In genomic region chr7:151768805-151769188, GRCh38 we compare ENCODE assay signal across 16 cellular contexts.
DNase-seq lines count a peak whose midpoint lies in the region; ATAC-seq and TF ChIP-seq lines count a peak whose summit lies in the region.
"Had no signal": no experiment of that assay in that cellular context is flagged by ENCODE, and none has a peak within 500 bp of the region (broad histone marks: within the 10 kb centered on the region; RNA-seq: fewer than 3 reads in every experiment).

No MANE protein-coding gene starts in this region.

- no peaks in the 10 kb centered on the region for H3K9me3 Mint-ChIP-seq in CD8-positive, alpha-beta memory T cell
- no peaks in the 10 kb centered on the region for H3K9me3 Mint-ChIP-seq in memory B cell

- ATAC-seq in memory B cell (ENCODE audit: low read depth), result no peak
- ATAC-seq in HG02840 (IDR thresholded peaks at IDR 0.05; ENCODE audit: low FRiP score, unreplicated experiment), result no peak
- ATAC-seq: right cardiac atrium had no signal

- H3K9me3 ChIP-seq in BLaER1 treated with 17β-estradiol and CSF1 and Interleukin-3, amounts not matched to agents 10 nM and 100 nM (replicated peaks in 1 of 11), result peaks cover 14 to 32% (median 23%) of the 10 kb centered on the region in 11 experiments
- H3K9me3 ChIP-seq in CD8-positive, alpha-beta memory T cell (ENCODE audit: low read length), result no peaks in the 10 kb centered on the region
- H3K9me3 ChIP-seq: uterus had no signal

- peaks cover 0 to 18% (median 10%) of the 10 kb centered on the region in 11 experiments; a peak in 10 of 22 replicates for H3K36me3 ChIP-seq in BLaER1 treated with 17β-estradiol and CSF1 and Interleukin-3, amounts not matched to agents 10 nM and 100 nM
- no peaks in the 10 kb centered on the region for H3K36me3 ChIP-seq in CD8-positive, alpha-beta memory T cell (ENCODE audit: insufficient read depth, low read length)
- H3K36me3 ChIP-seq: uterus had no signal

- peaks cover 29 to 41% (median 36%) of the 10 kb centered on the region in 10 experiments for H3K4me1 ChIP-seq in BLaER1 treated with 17β-estradiol and CSF1 and Interleukin-3, amounts not matched to agents 10 nM and 100 nM
- peaks cover 49% of the 10 kb centered on the region for H3K4me1 ChIP-seq in CD8-positive, alpha-beta memory T cell (ENCODE audit: insufficient read depth, low read length)
- H3K4me1 ChIP-seq: uterus had no signal

- peaks cover 0 to 4% (median 0%) of the 10 kb centered on the region in 11 experiments; a peak in 3 of 22 replicates for H4K20me1 ChIP-seq in BLaER1 treated with 17β-estradiol and CSF1 and Interleukin-3, amounts not matched to agents 10 nM and 100 nM

- peaks cover 42 to 66% (median 60%) of the 10 kb centered on the region in 3 donors for H3K4me1 Mint-ChIP-seq in CD8-positive, alpha-beta memory T cell
- H3K4me1 Mint-ChIP-seq in memory B cell, result peaks cover 12% of the 10 kb centered on the region

- H3K27me3 ChIP-seq in BLaER1 treated with 17β-estradiol and CSF1 and Interleukin-3, amounts not matched to agents 10 nM and 100 nM, result no peaks in the 10 kb centered on the region
- no peaks in the 10 kb centered on the region for H3K27me3 ChIP-seq in CD8-positive, alpha-beta memory T cell (ENCODE audit: insufficient read depth, low read length, poor library complexity, severe bottlenecking)
- H3K27me3 ChIP-seq: uterus had no signal

- H3K27ac ChIP-seq in BLaER1 treated with 17β-estradiol and CSF1 and Interleukin-3, amounts not matched to agents 10 nM and 100 nM, result peak overlapping the region in 7 of 11 experiments; percentile 1 to 87 (median 72); a peak in 11 of 22 replicates
- peak overlapping the region; percentile 22 for H3K27ac ChIP-seq in CD8-positive, alpha-beta memory T cell (ENCODE audit: low read depth, low read length)
- no peak overlapping the region for H3K27ac ChIP-seq in RWPE1
- H3K27ac ChIP-seq: uterus had no signal

- no peak for TF ChIP-seq CTCF in RWPE1 (conservative IDR thresholded peaks at IDR 0.05; ENCODE audit: low read depth)

- POLR2A ChIA-PET in CD8-positive, alpha-beta memory T cell (lab: Charles Lee), result no interaction called here
- POLR2A ChIA-PET in RWPE1 (lab: Yijun Ruan, JAX; ENCODE audit: low non-redundant PET), result no interaction called here

- DNase-seq in CD8-positive, alpha-beta memory T cell, result no peak
- DNase-seq in activated T-cell treated with anti-CD3 and anti-CD28 coated beads, Interleukin-2, amount 50 U/mL, for 48 hours, result peak; percentile 40 to 53
- DNase-seq in memory B cell (ENCODE audit: low spot score in 2 of 2), result no peak
- DNase-seq in germinal center (ENCODE audit: low spot score), result no peak
- no peak for DNase-seq in stimulated activated naive CD4-positive, alpha-beta T cell (lab: John Stamatoyannopoulos, UW)
- no peak for DNase-seq in RWPE1 (ENCODE audit: low spot score)
- DNase-seq: activated CD4-positive, CD25-positive, alpha-beta regulatory T cell treated with anti-CD3 and anti-CD28 coated beads, Interleukin-2, amount 50 U/mL, for 72 hours; Calu3; head of caudate nucleus; NCI-H526; right cardiac atrium; SIG-M5; T1000; uterus had no signal

- H3K27me3 Mint-ChIP-seq in CD8-positive, alpha-beta memory T cell, result no peaks in the 10 kb centered on the region
- no peaks in the 10 kb centered on the region for H3K27me3 Mint-ChIP-seq in memory B cell

- CTCF ChIA-PET in CD8-positive, alpha-beta memory T cell (lab: Charles Lee), result interaction anchor here (0.7 to 3.3 kb wide), 5 partner anchors 9 to 416 kb away, joined by 3 to 21 read pairs (median 3); no protein-coding TSS in a partner anchor
- CTCF ChIA-PET in RWPE1 (lab: Yijun Ruan, JAX), result interaction anchor here (0.6 to 1.4 kb wide), 2 partner anchors 9 to 15 kb away, joined by 4 to 7 read pairs; no protein-coding TSS in a partner anchor

- no peak overlapping the region for H3K4me3 ChIP-seq in BLaER1 treated with 17β-estradiol and CSF1 and Interleukin-3, amounts not matched to agents 10 nM and 100 nM
- H3K4me3 ChIP-seq in CD8-positive, alpha-beta memory T cell (ENCODE audit: low read length), result peak overlapping the region; percentile 32
- H3K4me3 ChIP-seq: uterus had no signal

- peak overlapping the region; percentile 86 to 98 (median 96) for H3K27ac Mint-ChIP-seq in CD8-positive, alpha-beta memory T cell
- peak overlapping the region; percentile 9 for H3K27ac Mint-ChIP-seq in memory B cell

- peak overlapping the region in 5 of 11 experiments; percentile 12 to 78 (median 67); a peak in 9 of 22 replicates for H3K9ac ChIP-seq in BLaER1 treated with 17β-estradiol and CSF1 and Interleukin-3, amounts not matched to agents 10 nM and 100 nM

- H3K4me2 ChIP-seq in BLaER1 treated with 17β-estradiol and CSF1 and Interleukin-3, amounts not matched to agents 10 nM and 100 nM, result peak overlapping the region in 10 of 11 experiments; percentile 48 to 94 (median 78); a peak in 18 of 22 replicates

- peaks cover 0 to 14% (median 9%) of the 10 kb centered on the region in 3 donors for H3K36me3 Mint-ChIP-seq in CD8-positive, alpha-beta memory T cell
- H3K36me3 Mint-ChIP-seq in memory B cell, result peaks cover 36% of the 10 kb centered on the region

- peak overlapping the region; percentile 14 to 81 (median 78) for H3K4me3 Mint-ChIP-seq in CD8-positive, alpha-beta memory T cell
- H3K4me3 Mint-ChIP-seq in memory B cell, result no peak overlapping the region

Comparison
In these comparisons a context has a peak if more than half of its experiments do, and no peak if none do; other contexts are left out.
1. DNase-seq: peak in activated T-cell treated with anti-CD3 and anti-CD28 coated beads, Interleukin-2, amount 50 U/mL, for 48 hours (2 of 2); none in CD8-positive, alpha-beta memory T cell (0 of 5), memory B cell (0 of 2), germinal center (single experiment), stimulated activated naive CD4-positive, alpha-beta T cell (0 of 6) and RWPE1 (single experiment).